In genomic region chr13:46633416-46633815, GRCh38 we compare ENCODE assay signal across 11 cellular contexts.
A peak's percentile ranks its signal among the peaks of the same experiment; 100 is the strongest.
DNase-seq lines count a peak whose midpoint lies in the region; ATAC-seq, FAIRE-seq and TF ChIP-seq lines count a peak whose summit lies in the region.
"Had no signal": no experiment of that assay in that cellular context is flagged by ENCODE, and none has a peak within 500 bp of the region (broad histone marks: within the 10 kb centered on the region; RNA-seq: fewer than 3 reads in every experiment).

No MANE protein-coding gene starts in this region.

- no peaks in the 10 kb centered on the region for H3K9me3 ChIP-seq in mesodermal cell (ENCODE audit: control insufficient read depth, low read length)

- no peaks in the 10 kb centered on the region for H3K27me3 Mint-ChIP-seq in activated T-helper 2 cell treated with anti-CD3 and anti-CD28 coated beads, Interferon-gamma antibody, Interleukin-2, Interleukin-4, amounts not matched to agents 10 μg/mL and 5 μg/mL and 100 μg/mL, durations not matched to agents 14 hours and 24 hours and 36 hours (ENCODE audit: low read depth)

- peak overlapping the region; percentile 69 for H3K27ac ChIP-seq in mesodermal cell (ENCODE audit: low read depth, low read length, severe bottlenecking)
- H3K27ac ChIP-seq: parathyroid adenoma had no signal

- FAIRE-seq in HTR-8/SVneo (lab: Jason Lieb, UNC): no peak

- H3K4me3 ChIP-seq in AG10803 (ENCODE audit: low read length) (no peak overlapping the region), choroid plexus epithelial cell (ENCODE audit: low read depth, low read length) (no peak overlapping the region), mesodermal cell (ENCODE audit: extremely low read depth, insufficient read depth, low read length, poor library complexity, severe bottlenecking) (no peak overlapping the region)

- peaks cover 25% of the 10 kb centered on the region for H3K4me1 Mint-ChIP-seq in activated T-helper 2 cell treated with anti-CD3 and anti-CD28 coated beads, Interferon-gamma antibody, Interleukin-2, Interleukin-4, amounts not matched to agents 10 μg/mL and 5 μg/mL and 100 μg/mL, durations not matched to agents 14 hours and 24 hours and 36 hours (ENCODE audit: low read depth)

- H3K9me3 Mint-ChIP-seq in activated T-helper 2 cell treated with anti-CD3 and anti-CD28 coated beads, Interferon-gamma antibody, Interleukin-2, Interleukin-4, amounts not matched to agents 10 μg/mL and 5 μg/mL and 100 μg/mL, durations not matched to agents 14 hours and 24 hours and 36 hours: no peaks in the 10 kb centered on the region
- H3K9me3 Mint-ChIP-seq: CD8-positive, alpha-beta T cell; T-helper 2 cell treated with Interferon-gamma antibody and Interleukin-4, amounts not matched to agents 5 μg/mL and 100 μg/mL, for 36 hours had no signal

- H3K4me1 ChIP-seq in mesodermal cell (ENCODE audit: control insufficient read depth, insufficient read depth, low read length, poor library complexity, severe bottlenecking): peaks cover 61% of the 10 kb centered on the region

- DNase-seq in AG10803 (ENCODE audit: low read depth) (peak; percentile 91), HTR-8/SVneo (ENCODE audit: insufficient read length, low spot score) (peak; percentile 33), choroid plexus epithelial cell (ENCODE audit: low read depth) (peak; percentile 79), RPMI8226 (no peak), iPS-NIHi7 (ENCODE audit: extremely low spot score) (no peak)
- no peak for DNase-seq in activated T-helper 2 cell treated with anti-CD3 and anti-CD28 coated beads, Interferon-gamma antibody, Interleukin-2, Interleukin-4, amounts not matched to agents 10 μg/mL and 5 μg/mL and 100 μg/mL, durations not matched to agents 14 hours and 24 hours and 36 hours (ENCODE audit: low spot score)
- DNase-seq: CD8-positive, alpha-beta T cell had no signal

- no peaks in the 10 kb centered on the region for H3K36me3 Mint-ChIP-seq in activated T-helper 2 cell treated with anti-CD3 and anti-CD28 coated beads, Interferon-gamma antibody, Interleukin-2, Interleukin-4, amounts not matched to agents 10 μg/mL and 5 μg/mL and 100 μg/mL, durations not matched to agents 14 hours and 24 hours and 36 hours (ENCODE audit: low read depth)

- no peak overlapping the region for H3K4me3 Mint-ChIP-seq in activated T-helper 2 cell treated with anti-CD3 and anti-CD28 coated beads, Interferon-gamma antibody, Interleukin-2, Interleukin-4, amounts not matched to agents 10 μg/mL and 5 μg/mL and 100 μg/mL, durations not matched to agents 14 hours and 24 hours and 36 hours (ENCODE audit: low read depth)
- H3K4me3 Mint-ChIP-seq: CD8-positive, alpha-beta T cell; T-helper 2 cell treated with Interferon-gamma antibody and Interleukin-4, amounts not matched to agents 5 μg/mL and 100 μg/mL, for 36 hours had no signal

- ATAC-seq in HG02840 (IDR thresholded peaks at IDR 0.05; ENCODE audit: low FRiP score, unreplicated experiment): no peak
- ATAC-seq: CD8-positive, alpha-beta T cell had no signal

- no peak overlapping the region for H3K27ac Mint-ChIP-seq in activated T-helper 2 cell treated with anti-CD3 and anti-CD28 coated beads, Interferon-gamma antibody, Interleukin-2, Interleukin-4, amounts not matched to agents 10 μg/mL and 5 μg/mL and 100 μg/mL, durations not matched to agents 14 hours and 24 hours and 36 hours
- H3K27ac Mint-ChIP-seq: CD8-positive, alpha-beta T cell; T-helper 2 cell treated with Interferon-gamma antibody and Interleukin-4, amounts not matched to agents 5 μg/mL and 100 μg/mL, for 36 hours had no signal

- 75 to 84% methylated on average over 2 to 3 of the region's 3 CpGs for WGBS in mesodermal cell (ENCODE audit: insufficient coverage in 2 of 2), 2 experiments

- TF ChIP-seq CTCF in AG10803 (conservative IDR thresholded peaks at IDR 0.05; ENCODE audit: low read length) (no peak), choroid plexus epithelial cell (conservative IDR thresholded peaks at IDR 0.05; ENCODE audit: low read depth, low read length) (no peak)

- H3K36me3 ChIP-seq in mesodermal cell (ENCODE audit: control insufficient read depth, insufficient read depth, low read length): no peaks in the 10 kb centered on the region

- intact Hi-C loops in activated T-helper 2 cell treated with anti-CD3 and anti-CD28 coated beads, Interferon-gamma antibody, Interleukin-2, Interleukin-4, amounts not matched to agents 10 μg/mL and 5 μg/mL and 100 μg/mL, durations not matched to agents 14 hours and 24 hours and 36 hours (cut with micrococcal nuclease): no loop called here

Comparison
In these comparisons a context has a peak if more than half of its experiments do, and no peak if none do; other contexts are left out.
1. DNase-seq: peak in AG10803 (single experiment), HTR-8/SVneo (single experiment) and choroid plexus epithelial cell (single experiment); none in RPMI8226 (single experiment), activated T-helper 2 cell treated with anti-CD3 and anti-CD28 coated beads, Interferon-gamma antibody, Interleukin-2, Interleukin-4, amounts not matched to agents 10 μg/mL and 5 μg/mL and 100 μg/mL, durations not matched to agents 14 hours and 24 hours and 36 hours (single experiment) and iPS-NIHi7 (single experiment).